In the genomic region with DNA sequence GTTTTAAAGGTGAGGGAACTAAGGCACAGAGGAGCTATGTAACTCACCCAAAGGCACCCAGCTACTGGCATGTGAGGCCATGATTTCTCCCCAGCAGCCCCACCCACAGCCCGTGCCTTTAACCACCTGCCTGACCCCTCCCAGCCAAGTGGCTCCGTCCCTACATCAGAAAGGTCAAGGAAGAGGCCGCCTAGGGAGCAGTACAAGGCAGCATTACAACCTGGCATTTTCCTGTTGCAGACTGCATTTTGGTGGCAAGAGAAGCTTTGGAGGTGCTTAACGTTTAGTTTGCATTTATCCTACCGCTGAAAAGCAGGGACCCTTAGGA, we compare ENCODE assay signal across 19 cellular contexts. TPM values are rescaled to one million over a fixed set of nuclear protein-coding genes. Genes with fewer than 3 reads are reported as not detected.
DNase-seq lines count a peak whose midpoint lies in the region; ATAC-seq, FAIRE-seq and TF ChIP-seq lines count a peak whose summit lies in the region.
"Had no signal": no experiment of that assay in that cellular context is flagged by ENCODE, and none has a peak within 500 bp of the region (broad histone marks: within the 10 kb centered on the region; RNA-seq: fewer than 3 reads in every experiment).

No MANE protein-coding gene starts in this region.

- H3K36me3 Mint-ChIP-seq in WTC11, result peaks cover 14% of the 10 kb centered on the region
- H3K36me3 Mint-ChIP-seq: CD8-positive, alpha-beta T cell; IgD-negative memory B cell; neural progenitor cell had no signal

- H3K4me3 ChIP-seq in heart right ventricle (no peak overlapping the region), right cardiac atrium (ENCODE audit: low read length) (no peak overlapping the region), mucosa of descending colon (no peak overlapping the region)
- H3K4me3 ChIP-seq: neural progenitor cell, SK-N-MC had no signal

- TF ChIP-seq CTCF in heart right ventricle (IDR thresholded peaks at IDR 0.05), result no peak
- no peak for TF ChIP-seq CTCF in WTC11 (IDR thresholded peaks at IDR 0.05)
- TF ChIP-seq CTCF in mucosa of descending colon (IDR thresholded peaks at IDR 0.05), result no peak

- POLR2A ChIA-PET in WTC11 (lab: Charles Lee), result no interaction called here

- H3K4me3 Mint-ChIP-seq in WTC11, result no peak overlapping the region
- H3K4me3 Mint-ChIP-seq: activated T-helper 17 cell treated with anti-CD3 and anti-CD28 coated beads, Interleukin-2, amount 50 U/mL, for 72 hours; CD8-positive, alpha-beta T cell; IgD-negative memory B cell; neural progenitor cell had no signal

- no peaks in the 10 kb centered on the region for H3K27me3 ChIP-seq in heart right ventricle
- no peaks in the 10 kb centered on the region for H3K27me3 ChIP-seq in right cardiac atrium (ENCODE audit: control insufficient read depth, insufficient read depth)
- H3K27me3 ChIP-seq: foreskin keratinocyte, neural progenitor cell had no signal

- peak; percentile 20 for FAIRE-seq in urothelium cell line (lab: Jason Lieb, UNC)

- CTCF ChIA-PET in WTC11 (lab: Charles Lee), result interaction anchor here (0.6 to 1.4 kb wide), 6 partner anchors 12 to 47 kb away, joined by 3 to 4 read pairs (median 3); no protein-coding TSS in a partner anchor

- no peaks in the 10 kb centered on the region for H3K27me3 Mint-ChIP-seq in WTC11 (ENCODE audit: low read depth)

- peaks cover 5% of the 10 kb centered on the region; the same call in 1 of the 2 replicates for H3K9me3 Mint-ChIP-seq in WTC11
- H3K9me3 Mint-ChIP-seq: activated T-helper 17 cell treated with anti-CD3 and anti-CD28 coated beads, Interleukin-2, amount 50 U/mL, for 72 hours; CD8-positive, alpha-beta T cell had no signal

- intact Hi-C loops in heart right ventricle (cut with DNase I), result no loop called here
- intact Hi-C loops in right cardiac atrium (cut with DNase I), result no loop called here
- intact Hi-C loops in mucosa of descending colon (cut with DNase I, micrococcal nuclease), result no loop called here

- peaks cover 50% of the 10 kb centered on the region for H3K4me1 Mint-ChIP-seq in WTC11
- H3K4me1 Mint-ChIP-seq: activated T-helper 17 cell treated with anti-CD3 and anti-CD28 coated beads, Interleukin-2, amount 50 U/mL, for 72 hours had no signal

- DNase-seq in heart right ventricle, result no peak
- no peak for DNase-seq in right cardiac atrium
- DNase-seq in WTC11 (ENCODE audit: low spot score), result no peak
- DNase-seq in mucosa of descending colon, result peak in 2 of 3 donors; percentile 43 to 50
- no peak for DNase-seq in urothelium cell line (ENCODE audit: low spot score)
- no peak for DNase-seq in caudate nucleus (lab: John Stamatoyannopoulos, UW)
- no peak for DNase-seq in NCI-H510A treated with DMSO at 0.1 percent for 48 hours (lab: John Stamatoyannopoulos, UW)
- DNase-seq in NCI-H128 (lab: John Stamatoyannopoulos, UW; ENCODE audit: unreplicated experiment), result no peak
- DNase-seq: CD8-positive, alpha-beta T cell; DND-41; stimulated activated CD4-positive, alpha-beta T cell treated with anti-CD3 and anti-CD28 coated beads, Interleukin-12 subunit alpha, Interleukin-12 subunit beta, amount 100 ng/mL, for 4 hours; stimulated activated CD8-positive, alpha-beta memory T cell treated with anti-CD3 and anti-CD28 coated beads, Interleukin-4, amount 100 ng/mL, for 48 hours had no signal

- H3K4me1 ChIP-seq in heart right ventricle (peaks cover 0 to 14% (median 11%) of the 10 kb centered on the region in 9 donors), right cardiac atrium (ENCODE audit: control insufficient read depth, insufficient read depth, low read length) (no peaks in the 10 kb centered on the region), mucosa of descending colon (ENCODE audit: low read depth) (peaks cover 10% of the 10 kb centered on the region)

- H3K9me3 ChIP-seq in heart right ventricle (peaks cover 0 to 8% (median 0%) of the 10 kb centered on the region in 11 donors), right cardiac atrium (ENCODE audit: control insufficient read depth, low read length) (no peaks in the 10 kb centered on the region), mucosa of descending colon (no peaks in the 10 kb centered on the region)

- H3K36me3 ChIP-seq in heart right ventricle (peaks cover 0 to 8% (median 0%) of the 10 kb centered on the region in 9 donors), mucosa of descending colon (ENCODE audit: low read depth) (no peaks in the 10 kb centered on the region)
- H3K36me3 ChIP-seq: neural progenitor cell had no signal

- ATAC-seq in heart right ventricle, result peak in 1 of 8 donors; percentile 5
- ATAC-seq in right cardiac atrium, result no peak
- ATAC-seq in WTC11, result peak; percentile 19; the same call in 1 of the 2 replicates
- peak; percentile 55 for ATAC-seq in mucosa of descending colon
- ATAC-seq: activated T-helper 17 cell treated with anti-CD3 and anti-CD28 coated beads, Interleukin-2, amount 50 U/mL, for 72 hours; CD8-positive, alpha-beta T cell had no signal

- WGBS in heart right ventricle, 2 donors, result 70 to 77% methylated on average over 5 of the region's 5 CpGs
- WGBS in right cardiac atrium, result 84% methylated on average over 5 of the region's 5 CpGs

- H3K27ac ChIP-seq in heart right ventricle, result peak overlapping the region in 8 of 10 donors; percentile 10 to 85 (median 78)
- H3K27ac ChIP-seq in right cardiac atrium (ENCODE audit: low read length), result no peak overlapping the region
- H3K27ac ChIP-seq in caudate nucleus (ENCODE audit: low read depth, low read length), result no peak overlapping the region
- H3K27ac ChIP-seq: foreskin keratinocyte, HL-60, neural progenitor cell, SK-N-MC had no signal

- no peak overlapping the region for H3K27ac Mint-ChIP-seq in WTC11
- H3K27ac Mint-ChIP-seq: activated T-helper 17 cell treated with anti-CD3 and anti-CD28 coated beads, Interleukin-2, amount 50 U/mL, for 72 hours; IgD-negative memory B cell; neural progenitor cell had no signal

TF ChIP-seq in WTC11, 78 proteins besides CTCF, POLR2A, EP300 and RAD21:
- TF ChIP-seq, protein P1, sequence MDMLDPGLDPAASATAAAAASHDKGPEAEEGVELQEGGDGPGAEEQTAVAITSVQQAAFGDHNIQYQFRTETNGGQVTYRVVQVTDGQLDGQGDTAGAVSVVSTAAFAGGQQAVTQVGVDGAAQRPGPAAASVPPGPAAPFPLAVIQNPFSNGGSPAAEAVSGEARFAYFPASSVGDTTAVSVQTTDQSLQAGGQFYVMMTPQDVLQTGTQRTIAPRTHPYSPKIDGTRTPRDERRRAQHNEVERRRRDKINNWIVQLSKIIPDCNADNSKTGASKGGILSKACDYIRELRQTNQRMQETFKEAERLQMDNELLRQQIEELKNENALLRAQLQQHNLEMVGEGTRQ (CRISPR knock-in tag; IDR thresholded peaks at IDR 0.05), result no peak
TF ChIP-seq in WTC11: peak in this region for 0.

RNA-seq across cellular contexts. Expression of a gene that starts 17.5 kb away (rescaled TPM):
- 10 to 100 TPM in 4 of 10 donors, 1 to 10 TPM in 6; 5.0 to 18.2 (median 8.6) TPM for total RNA-seq in heart right ventricle
- polyA plus RNA-seq in heart right ventricle, result 1 to 10 TPM; 5.0 to 5.8 TPM
- 10 to 100 TPM in 2 of 4 donors, 1 to 10 TPM in 2; 7.2 to 12.4 (median 10.2) TPM for total RNA-seq in right cardiac atrium
- polyA plus RNA-seq in right cardiac atrium, result 4.8 TPM
- 20.5 to 24.0 TPM (median 21.4 TPM) in 3 replicates for total RNA-seq in WTC11 (2021)
- total RNA-seq in mucosa of descending colon, result 10 to 100 TPM; 13.9 to 28.9 (median 15.3) TPM
- total RNA-seq: CD8-positive, alpha-beta T cell; OCI-LY7 had no signal

Comparison
In these comparisons a context has a peak if more than half of its experiments do, and no peak if none do; other contexts are left out.
1. H3K27ac ChIP-seq: peak in heart right ventricle (8 of 10); none in right cardiac atrium (single experiment) and caudate nucleus (single experiment).
2. ATAC-seq: peak in WTC11 (single experiment) and mucosa of descending colon (single experiment); none in right cardiac atrium (0 of 2).
3. DNase-seq: peak in mucosa of descending colon (2 of 3); none in heart right ventricle (0 of 2), right cardiac atrium (0 of 3), WTC11 (single experiment), urothelium cell line (single experiment), caudate nucleus (0 of 61), NCI-H510A treated with DMSO at 0.1 percent for 48 hours (single experiment) and NCI-H128 (single experiment).